Comparison of ENCODE assay signal across 11 cellular contexts in the genomic region with DNA sequence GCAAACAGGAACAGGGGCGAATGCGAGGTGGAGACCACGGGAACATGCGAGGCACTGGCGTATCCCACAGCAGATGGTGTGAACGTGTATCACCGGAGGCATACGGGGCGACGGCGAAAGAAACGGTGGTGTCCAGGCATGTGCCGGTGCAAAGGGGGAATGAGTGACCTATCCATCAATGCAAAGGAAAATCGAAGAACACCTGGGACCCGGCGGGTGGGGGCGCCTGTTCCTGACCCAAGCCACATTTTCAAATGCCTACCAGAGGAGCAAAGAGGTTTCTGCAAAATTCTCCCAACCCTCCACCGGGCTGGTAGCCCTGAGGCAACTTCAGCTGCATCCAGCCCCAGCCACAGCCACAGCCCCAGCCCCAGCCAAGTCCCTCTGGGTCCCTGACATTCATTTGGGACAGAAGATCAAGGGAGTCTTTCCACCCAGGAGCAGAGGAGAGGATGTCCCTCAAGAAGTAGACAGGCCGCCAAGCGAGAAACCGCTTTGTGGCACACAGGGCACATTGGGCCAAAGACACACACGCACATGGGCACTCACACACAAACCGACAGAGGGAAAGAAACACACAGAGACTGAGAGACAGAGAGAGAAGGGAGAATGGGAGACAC.
DNase-seq lines count a peak whose midpoint lies in the region; ATAC-seq and TF ChIP-seq lines count a peak whose summit lies in the region.
"Had no signal": no experiment of that assay in that cellular context is flagged by ENCODE, and none has a peak within 500 bp of the region (broad histone marks: within the 10 kb centered on the region; RNA-seq: fewer than 3 reads in every experiment).

No MANE protein-coding gene starts in this region.

- no peaks in the 10 kb centered on the region for H3K9me3 ChIP-seq in CD8-positive, alpha-beta T cell (ENCODE audit: low read length)
- H3K9me3 ChIP-seq in neural progenitor cell (ENCODE audit: low read depth), result no peaks in the 10 kb centered on the region
- peaks cover 7% of the 10 kb centered on the region for H3K9me3 ChIP-seq in trophoblast cell (ENCODE audit: insufficient read depth, low read depth, low read length)
- no peaks in the 10 kb centered on the region for H3K9me3 ChIP-seq in ovary
- H3K9me3 ChIP-seq: prostate gland had no signal

- no peak for TF ChIP-seq CTCF in CD8-positive, alpha-beta T cell (IDR thresholded peaks at IDR 0.05)
- TF ChIP-seq CTCF in brain (conservative IDR thresholded peaks at IDR 0.05), result no peak
- no peak for TF ChIP-seq CTCF in neural progenitor cell (IDR thresholded peaks at IDR 0.05)
- TF ChIP-seq CTCF in ovary (IDR thresholded peaks at IDR 0.05), result no peak

- H3K27ac ChIP-seq in CD8-positive, alpha-beta T cell (ENCODE audit: low read depth, low read length), result no peak overlapping the region
- H3K27ac ChIP-seq in neural progenitor cell (no peak overlapping the region), trophoblast cell (ENCODE audit: low read depth, low read length) (no peak overlapping the region), ovary (no peak overlapping the region)
- H3K27ac ChIP-seq: epithelial cell of prostate, HL-60, prostate gland had no signal

- H3K23ac ChIP-seq in trophoblast cell (ENCODE audit: low read length), result no peak overlapping the region

- H2AFZ ChIP-seq in neural progenitor cell (replicated peaks), result no peak overlapping the region
- H2AFZ ChIP-seq in trophoblast cell (ENCODE audit: insufficient read depth, low read length, poor library complexity), result no peak overlapping the region

- no peaks in the 10 kb centered on the region for H3K36me3 ChIP-seq in CD8-positive, alpha-beta T cell (ENCODE audit: insufficient read depth, low read length)
- H3K36me3 ChIP-seq in H7 (replicated peaks; ENCODE audit: control insufficient read depth, insufficient read depth, low read length) (no peaks in the 10 kb centered on the region), neural progenitor cell (no peaks in the 10 kb centered on the region), trophoblast cell (ENCODE audit: control insufficient read depth in 1 of 2, insufficient read depth in 2 of 2, low read length in 2 of 2) (no peaks in the 10 kb centered on the region), ovary (no peaks in the 10 kb centered on the region)
- H3K36me3 ChIP-seq: prostate gland had no signal

- no peak overlapping the region for H2AK5ac ChIP-seq in trophoblast cell (ENCODE audit: low read length)

- no peak overlapping the region for H2BK120ac ChIP-seq in trophoblast cell (ENCODE audit: insufficient read depth, low read length, poor library complexity)

- H3K9ac ChIP-seq in neural progenitor cell, result no peak overlapping the region
- no peak overlapping the region for H3K9ac ChIP-seq in trophoblast cell (ENCODE audit: low read length)

- no peak for TF ChIP-seq EP300 in ovary (IDR thresholded peaks at IDR 0.05)

- no peak overlapping the region for H2BK12ac ChIP-seq in trophoblast cell (ENCODE audit: low read length)

- no peak for ATAC-seq in CD8-positive, alpha-beta T cell

- H4K20me1 ChIP-seq in neural progenitor cell (ENCODE audit: low read depth), result peaks cover 16% of the 10 kb centered on the region

- H3K4me3 Mint-ChIP-seq in CD8-positive, alpha-beta T cell, result peak overlapping the region; percentile 83
- peak overlapping the region; percentile 90 to 93 (median 90) for H3K4me3 Mint-ChIP-seq in brain
- H3K4me3 Mint-ChIP-seq in neural progenitor cell, result peak overlapping the region; percentile 82

- H3K27ac Mint-ChIP-seq in CD8-positive, alpha-beta T cell, result no peak overlapping the region
- H3K27ac Mint-ChIP-seq in brain, result peak overlapping the region; percentile 61 to 93 (median 85)
- H3K27ac Mint-ChIP-seq in neural progenitor cell, result peak overlapping the region; percentile 27

- TF ChIP-seq POLR2A in ovary (IDR thresholded peaks at IDR 0.05), result no peak

- no peak overlapping the region for H4K8ac ChIP-seq in trophoblast cell (ENCODE audit: low read depth, low read length)

- no peak overlapping the region for H3K14ac ChIP-seq in trophoblast cell (ENCODE audit: low read length)

- H3K4me2 ChIP-seq in neural progenitor cell, result no peak overlapping the region
- no peak overlapping the region for H3K4me2 ChIP-seq in trophoblast cell (ENCODE audit: low read length)

- H3K4ac ChIP-seq in trophoblast cell (ENCODE audit: low read depth, low read length), result no peak overlapping the region

- DNase-seq in CD8-positive, alpha-beta T cell, result no peak
- DNase-seq in H7, result peak; percentile 16
- no peak for DNase-seq in neural progenitor cell (ENCODE audit: low spot score)
- no peak for DNase-seq in SKM-1 (lab: John Stamatoyannopoulos, UW; ENCODE audit: unreplicated experiment)
- DNase-seq in trophoblast cell, result no peak
- DNase-seq in ovary, result no peak
- DNase-seq: amniotic stem cell had no signal

- H3K79me1 ChIP-seq in trophoblast cell (ENCODE audit: low read length), result no peaks in the 10 kb centered on the region

- no peak overlapping the region for H2BK5ac ChIP-seq in trophoblast cell (ENCODE audit: low read depth, low read length, poor library complexity)

- H3K79me2 ChIP-seq in neural progenitor cell (ENCODE audit: low read depth) (no peaks in the 10 kb centered on the region), trophoblast cell (ENCODE audit: control insufficient read depth, insufficient read depth, low read length, poor library complexity) (no peaks in the 10 kb centered on the region)

- H3K27me3 Mint-ChIP-seq in CD8-positive, alpha-beta T cell (ENCODE audit: low read depth), result peaks cover 69% of the 10 kb centered on the region
- peaks cover 27% of the 10 kb centered on the region for H3K27me3 Mint-ChIP-seq in brain
- peaks cover 32% of the 10 kb centered on the region for H3K27me3 Mint-ChIP-seq in neural progenitor cell (ENCODE audit: insufficient read depth, low read depth)

- CTCF ChIA-PET in CD8-positive, alpha-beta T cell (lab: Charles Lee), result no interaction called here

- peaks cover 4% of the 10 kb centered on the region for H3F3A ChIP-seq in neural progenitor cell (ENCODE audit: low read depth)

- no peaks in the 10 kb centered on the region for H3K9me3 Mint-ChIP-seq in CD8-positive, alpha-beta T cell
- H3K9me3 Mint-ChIP-seq in brain (peaks cover 4 to 41% (median 30%) of the 10 kb centered on the region in 5 experiments), neural progenitor cell (peaks cover 7% of the 10 kb centered on the region)

- H3K18ac ChIP-seq in trophoblast cell (ENCODE audit: low read length), result no peak overlapping the region

- no peak overlapping the region for H4K12ac ChIP-seq in trophoblast cell (ENCODE audit: low read depth, low read length)

- peaks cover 57% of the 10 kb centered on the region for H3K4me1 Mint-ChIP-seq in CD8-positive, alpha-beta T cell (ENCODE audit: low read depth)
- peaks cover 59% of the 10 kb centered on the region for H3K4me1 Mint-ChIP-seq in brain
- H3K4me1 Mint-ChIP-seq in neural progenitor cell, result peaks cover 63% of the 10 kb centered on the region

- intact Hi-C loops in CD8-positive, alpha-beta T cell (cut with DNase I, micrococcal nuclease), result no loop called here
- intact Hi-C loops in ovary (cut with DNase I), result no loop called here

- WGBS in trophoblast cell (ENCODE audit: extremely low coverage, insufficient coverage, insufficient read length), result no CpG with 5 or more reads among the region's 23 CpGs
- WGBS in ovary, 3 donors, result 44 to 65% (median 53%) methylated on average over 21 to 23 of the region's 23 CpGs

- no peaks in the 10 kb centered on the region for H3K36me3 Mint-ChIP-seq in CD8-positive, alpha-beta T cell
- H3K36me3 Mint-ChIP-seq in brain, result peaks cover 34% of the 10 kb centered on the region
- H3K36me3 Mint-ChIP-seq in neural progenitor cell, result no peaks in the 10 kb centered on the region

- peak overlapping the region; percentile 55 for H3K4me3 ChIP-seq in CD8-positive, alpha-beta T cell (ENCODE audit: low read depth, low read length)
- no peak overlapping the region for H3K4me3 ChIP-seq in H7 (ENCODE audit: insufficient read depth, low read depth, low read length)
- H3K4me3 ChIP-seq in neural progenitor cell, result no peak overlapping the region
- H3K4me3 ChIP-seq in trophoblast cell (ENCODE audit: low read depth, low read length), result no peak overlapping the region
- no peak overlapping the region for H3K4me3 ChIP-seq in ovary

- POLR2A ChIA-PET in CD8-positive, alpha-beta T cell (lab: Charles Lee), result no interaction called here

- H3K4me1 ChIP-seq in CD8-positive, alpha-beta T cell (ENCODE audit: insufficient read depth, low read length), result peaks cover 50% of the 10 kb centered on the region
- peaks cover 4% of the 10 kb centered on the region for H3K4me1 ChIP-seq in neural progenitor cell
- H3K4me1 ChIP-seq in trophoblast cell (ENCODE audit: control insufficient read depth in 1 of 2, insufficient read depth in 2 of 2, low read length in 2 of 2), result peaks cover 11 to 15% of the 10 kb centered on the region in 2 experiments
- H3K4me1 ChIP-seq in ovary (ENCODE audit: insufficient read depth), result peaks cover 8% of the 10 kb centered on the region
- H3K4me1 ChIP-seq: prostate gland had no signal

- no peak overlapping the region for H4K91ac ChIP-seq in trophoblast cell (ENCODE audit: low read depth, low read length)

- peaks cover 26% of the 10 kb centered on the region for H3K27me3 ChIP-seq in CD8-positive, alpha-beta T cell (ENCODE audit: insufficient read depth, low read length)
- peaks cover 82% of the 10 kb centered on the region for H3K27me3 ChIP-seq in H7 (ENCODE audit: control insufficient read depth, insufficient read depth, low read length)
- peaks cover 96% of the 10 kb centered on the region for H3K27me3 ChIP-seq in neural progenitor cell
- H3K27me3 ChIP-seq in trophoblast cell (ENCODE audit: insufficient read depth, low read length), result peaks cover 7% of the 10 kb centered on the region
- no peaks in the 10 kb centered on the region for H3K27me3 ChIP-seq in ovary
